In the genomic region with DNA sequence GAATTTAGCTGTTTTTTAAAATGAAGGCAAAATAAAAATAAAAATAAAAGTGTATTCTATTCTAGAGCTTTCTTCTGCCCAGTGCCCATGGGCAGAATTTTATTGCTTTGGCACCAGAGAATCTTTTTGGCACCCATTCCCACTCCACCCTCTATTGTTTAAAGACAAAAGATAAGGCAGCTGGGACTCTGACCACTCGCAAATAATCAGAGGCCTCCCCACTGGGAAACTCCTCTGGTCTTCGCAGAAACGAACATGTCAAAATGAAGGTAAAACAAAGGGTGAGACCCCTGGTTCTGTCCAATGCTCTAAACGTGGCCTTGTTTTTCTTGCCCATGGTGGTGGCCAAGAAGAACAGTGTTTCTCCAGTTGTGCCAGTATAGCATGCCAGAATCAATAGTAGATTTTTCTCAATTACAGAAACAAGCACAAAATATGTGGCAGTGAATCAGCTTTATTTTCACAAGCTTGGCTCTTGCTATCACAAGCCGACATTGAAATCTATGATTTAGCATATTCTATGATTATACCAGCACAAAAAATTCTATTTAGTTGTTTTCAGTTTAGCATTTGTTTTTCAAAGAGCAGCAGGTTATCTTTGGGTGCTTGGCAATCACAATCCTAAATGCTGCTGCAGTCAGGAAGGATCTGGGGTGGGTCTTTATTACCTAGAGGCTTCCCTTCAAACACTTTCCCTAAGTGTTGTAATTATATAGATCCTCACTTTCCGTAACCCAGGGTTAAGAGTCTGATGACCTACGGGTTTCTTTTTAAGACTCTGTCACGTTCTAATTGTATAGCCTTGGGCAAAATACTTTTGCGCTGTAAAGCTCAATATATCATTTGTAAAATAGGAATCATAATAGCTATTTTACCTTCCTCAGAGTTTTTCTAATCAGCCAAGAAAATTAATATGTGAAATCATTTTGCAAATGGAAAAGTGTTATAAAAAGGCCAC, we compare ENCODE assay signal across 10 cellular contexts. TPM values are rescaled to one million over a fixed set of nuclear protein-coding genes. Genes with fewer than 3 reads are reported as not detected.
DNase-seq lines count a peak whose midpoint lies in the region; TF ChIP-seq lines count a peak whose summit lies in the region.
"Had no signal": no experiment of that assay in that cellular context is flagged by ENCODE, and none has a peak within 500 bp of the region (broad histone marks: within the 10 kb centered on the region; RNA-seq: fewer than 3 reads in every experiment).

No MANE protein-coding gene starts in this region.

- H3K9me3 ChIP-seq in MG63 (peaks cover 9% of the 10 kb centered on the region; the same call in 1 of the 2 replicates), esophagus muscularis mucosa (peaks cover 0 to 4% (median 0%) of the 10 kb centered on the region in 4 donors), thyroid gland (no peaks in the 10 kb centered on the region)
- H3K9me3 ChIP-seq: prostate gland had no signal

- TF ChIP-seq POLR2A in esophagus muscularis mucosa (IDR thresholded peaks at IDR 0.05; ENCODE audit: low read depth), result no peak
- TF ChIP-seq POLR2A in thyroid gland (IDR thresholded peaks at IDR 0.05), result no peak

- peak; percentile 17 for DNase-seq in MG63
- peak; percentile 62 for DNase-seq in NCI-H345 (lab: John Stamatoyannopoulos, UW)
- DNase-seq in esophagus muscularis mucosa (ENCODE audit: extremely low spot score), result no peak
- DNase-seq in stromal cell of bone marrow (ENCODE audit: low read depth), result peak; percentile 47
- no peak for DNase-seq in NCI-H82 (lab: John Stamatoyannopoulos, UW)
- no peak for DNase-seq in posterior vena cava (ENCODE audit: low spot score)
- DNase-seq in thyroid gland, result no peak
- DNase-seq: GF-D8 had no signal

- H3K27ac ChIP-seq in esophagus muscularis mucosa (replicated peaks in 1 of 4), result peak overlapping the region in 3 of 4 donors; percentile 1 to 34 (median 17)
- no peak overlapping the region for H3K27ac ChIP-seq in thyroid gland
- H3K27ac ChIP-seq: prostate gland had no signal

- TF ChIP-seq CTCF in esophagus muscularis mucosa (IDR thresholded peaks at IDR 0.05) (no peak), thyroid gland (IDR thresholded peaks at IDR 0.05) (no peak)

- H3K27me3 ChIP-seq in MG63 (no peaks in the 10 kb centered on the region), esophagus muscularis mucosa (no peaks in the 10 kb centered on the region), thyroid gland (no peaks in the 10 kb centered on the region)

- intact Hi-C loops in esophagus muscularis mucosa (cut with DNase I) (no loop called here), posterior vena cava (cut with DNase I) (no loop called here), thyroid gland (cut with DNase I) (no loop called here)

- TF ChIP-seq EP300 in esophagus muscularis mucosa (IDR thresholded peaks at IDR 0.05), result no peak

- H3K4me1 ChIP-seq in esophagus muscularis mucosa (peaks cover 0 to 45% (median 24%) of the 10 kb centered on the region in 4 donors), thyroid gland (peaks cover 5 to 6% of the 10 kb centered on the region in 2 donors)
- H3K4me1 ChIP-seq: prostate gland had no signal

- H3K4me3 ChIP-seq in MG63 (no peak overlapping the region), esophagus muscularis mucosa (no peak overlapping the region), thyroid gland (replicated peaks in 1 of 3) (no peak overlapping the region)
- H3K4me3 ChIP-seq: HAP-1, prostate gland had no signal

- 60% methylated on average over 9 of the region's 9 CpGs for WGBS in esophagus muscularis mucosa
- WGBS in thyroid gland, 2 donors, result 46 to 52% methylated on average over 9 of the region's 9 CpGs

- H3K36me3 ChIP-seq in MG63 (peaks cover 16% of the 10 kb centered on the region), esophagus muscularis mucosa (peaks cover 5 to 29% (median 19%) of the 10 kb centered on the region in 4 donors), thyroid gland (no peaks in the 10 kb centered on the region)

RNA-seq across cellular contexts. Expression of a gene that starts 50.5 kb away (rescaled TPM):
- total RNA-seq in MG63 (2014; rRNA removed; shearing (Covaris generic); ENCODE audit: low replicate concordance), result 16.7 and 23.4 TPM in 2 replicates
- 100 to 1,000 TPM in 2 of 4 donors, 10 to 100 TPM in 2; 71.7 to 147 (median 121) TPM for total RNA-seq in esophagus muscularis mucosa
- total RNA-seq in posterior vena cava, result 10 to 100 TPM; 11.8 to 15.1 TPM
- 10 to 100 TPM in 1 of 4 donors, 1 to 10 TPM in 3; 6.8 to 10.3 (median 8.4) TPM for total RNA-seq in thyroid gland

Comparison
In these comparisons a context has a peak if more than half of its experiments do, and no peak if none do; other contexts are left out.
1. DNase-seq: peak in MG63 (single experiment), NCI-H345 (single experiment) and stromal cell of bone marrow (single experiment); none in esophagus muscularis mucosa (single experiment), NCI-H82 (single experiment), posterior vena cava (single experiment) and thyroid gland (0 of 2).
2. H3K27ac ChIP-seq: peak in esophagus muscularis mucosa (3 of 4); none in thyroid gland (0 of 3).